Comparison of ENCODE assay signal across 8 cellular contexts in genomic region chr16:89949121-89949742, GRCh38. TPM values are rescaled to one million over a fixed set of nuclear protein-coding genes. Genes with fewer than 3 reads are reported as not detected.
DNase-seq lines count a peak whose midpoint lies in the region; ATAC-seq and TF ChIP-seq lines count a peak whose summit lies in the region.

No MANE protein-coding gene starts in this region.

- TF ChIP-seq CTCF in OCI-LY1 (IDR thresholded peaks at IDR 0.05; ENCODE audit: low read length) (no peak), endothelial cell (IDR thresholded peaks at IDR 0.05; ENCODE audit: unreplicated experiment) (no peak), mucosa of descending colon (IDR thresholded peaks at IDR 0.05) (no peak)

- peaks cover 5 to 12% of the 10 kb centered on the region in 2 donors for H3K27me3 Mint-ChIP-seq in CD4-positive, alpha-beta memory T cell
- H3K27me3 Mint-ChIP-seq in endothelial cell (ENCODE audit: unreplicated experiment) = peaks cover 16% of the 10 kb centered on the region

- no peaks in the 10 kb centered on the region for H3K36me3 ChIP-seq in CD4-positive, alpha-beta memory T cell (ENCODE audit: insufficient read depth, low read length)
- peaks cover 17% of the 10 kb centered on the region for H3K36me3 ChIP-seq in OCI-LY1 (ENCODE audit: insufficient read depth, low read length)
- peaks cover 7% of the 10 kb centered on the region for H3K36me3 ChIP-seq in neuron (ENCODE audit: insufficient read depth, low read length)
- H3K36me3 ChIP-seq in mucosa of descending colon (ENCODE audit: low read depth) = no peaks in the 10 kb centered on the region

- CTCF ChIA-PET in CD4-positive, alpha-beta memory T cell (lab: Charles Lee; ENCODE audit: partially characterized antibody) = no interaction called here

- no peaks in the 10 kb centered on the region for H3K9me3 Mint-ChIP-seq in CD4-positive, alpha-beta memory T cell
- H3K9me3 Mint-ChIP-seq in endothelial cell (ENCODE audit: unreplicated experiment) = no peaks in the 10 kb centered on the region

- H3K79me2 ChIP-seq in OCI-LY1 (ENCODE audit: insufficient read depth, low read length) = no peaks in the 10 kb centered on the region

- peaks cover 5% of the 10 kb centered on the region for H3K27me3 ChIP-seq in CD4-positive, alpha-beta memory T cell (ENCODE audit: insufficient read depth, low read length)
- no peaks in the 10 kb centered on the region for H3K27me3 ChIP-seq in OCI-LY1 (ENCODE audit: insufficient read depth, low read length)
- peaks cover 3% of the 10 kb centered on the region for H3K27me3 ChIP-seq in neuron (ENCODE audit: insufficient read depth, low read length)

- H4K20me1 ChIP-seq in OCI-LY1 (ENCODE audit: insufficient read depth, low read length) = no peaks in the 10 kb centered on the region

- intact Hi-C loops in CD4-positive, alpha-beta memory T cell (cut with micrococcal nuclease) = no loop called here
- intact Hi-C loops in mucosa of descending colon (cut with DNase I, micrococcal nuclease) = no loop called here

- POLR2A ChIA-PET in CD4-positive, alpha-beta memory T cell (lab: Charles Lee; ENCODE audit: partially characterized antibody) = interaction anchor here (2.3 kb wide), 1 partner anchor 23 kb away, joined by 7 read pairs; no protein-coding TSS in a partner anchor

- no peak for ATAC-seq in mucosa of descending colon

- no peak overlapping the region for H2AFZ ChIP-seq in OCI-LY1 (ENCODE audit: low read length)
- H2AFZ ChIP-seq in neuron (ENCODE audit: low read depth, low read length) = no peak overlapping the region

- H3K4me3 ChIP-seq in CD4-positive, alpha-beta memory T cell (ENCODE audit: low read length in 2 of 2) = peak overlapping the region in 1 of 2 donors; percentile 42
- H3K4me3 ChIP-seq in OCI-LY1 (ENCODE audit: low read depth, low read length, poor library complexity, severe bottlenecking) = peak overlapping the region; percentile 82
- peak overlapping the region; percentile 63 for H3K4me3 ChIP-seq in neuron (ENCODE audit: low read length)
- H3K4me3 ChIP-seq in mucosa of descending colon = no peak overlapping the region

- peak overlapping the region; percentile 83 for H3K9ac ChIP-seq in OCI-LY1 (ENCODE audit: low read length)

- H3K9me3 ChIP-seq in CD4-positive, alpha-beta memory T cell (ENCODE audit: control insufficient read depth in 1 of 2, low read length in 2 of 2) = no peaks in the 10 kb centered on the region
- H3K9me3 ChIP-seq in OCI-LY1 (ENCODE audit: low read length) = no peaks in the 10 kb centered on the region
- no peaks in the 10 kb centered on the region for H3K9me3 ChIP-seq in neuron (ENCODE audit: low read length)
- H3K9me3 ChIP-seq in mucosa of descending colon = no peaks in the 10 kb centered on the region

- no peak for DNase-seq in CD4-positive, alpha-beta memory T cell
- DNase-seq in endothelial cell (ENCODE audit: low spot score) (no peak), AML-193 (lab: John Stamatoyannopoulos, UW) (no peak), NCI-H446 treated with DMSO at 0.1 percent for 48 hours (lab: John Stamatoyannopoulos, UW) (no peak), mucosa of descending colon (no peak), NCI-H187 (lab: John Stamatoyannopoulos, UW) (no peak)

- no peaks in the 10 kb centered on the region for H3F3A ChIP-seq in OCI-LY1 (ENCODE audit: insufficient read depth, low read length)

- H3K36me3 Mint-ChIP-seq in CD4-positive, alpha-beta memory T cell = peaks cover 0 to 3% of the 10 kb centered on the region in 2 donors
- peaks cover 4% of the 10 kb centered on the region for H3K36me3 Mint-ChIP-seq in endothelial cell (ENCODE audit: low read depth, unreplicated experiment)

- H3K4me1 ChIP-seq in CD4-positive, alpha-beta memory T cell (ENCODE audit: insufficient read depth, low read length) = peaks cover 16% of the 10 kb centered on the region
- H3K4me1 ChIP-seq in OCI-LY1 (ENCODE audit: insufficient read depth, low read length, severe bottlenecking) = peaks cover 48% of the 10 kb centered on the region
- H3K4me1 ChIP-seq in neuron (ENCODE audit: insufficient read depth, low read length) = peaks cover 9% of the 10 kb centered on the region
- H3K4me1 ChIP-seq in mucosa of descending colon (ENCODE audit: low read depth) = peaks cover 9% of the 10 kb centered on the region

- peak overlapping the region; percentile 83 for H3K4me2 ChIP-seq in OCI-LY1 (ENCODE audit: low read length)

- H3K27ac Mint-ChIP-seq in CD4-positive, alpha-beta memory T cell = peak overlapping the region in 5 of 7 donors; percentile 50 to 76 (median 61)
- no peak overlapping the region for H3K27ac Mint-ChIP-seq in endothelial cell (ENCODE audit: unreplicated experiment)

- no peak overlapping the region for H3K27ac ChIP-seq in CD4-positive, alpha-beta memory T cell (ENCODE audit: low read depth, low read length)
- peak overlapping the region; percentile 65 for H3K27ac ChIP-seq in OCI-LY1 (ENCODE audit: low read depth, low read length, poor library complexity, severe bottlenecking)

- H3K4me1 Mint-ChIP-seq in CD4-positive, alpha-beta memory T cell = peaks cover 3 to 21% (median 15%) of the 10 kb centered on the region in 4 donors
- peaks cover 5% of the 10 kb centered on the region for H3K4me1 Mint-ChIP-seq in endothelial cell (ENCODE audit: unreplicated experiment)

- H3K9me2 ChIP-seq in OCI-LY1 (ENCODE audit: low read depth, low read length) = no peaks in the 10 kb centered on the region

- peak overlapping the region; percentile 74 to 85 (median 80) for H3K4me3 Mint-ChIP-seq in CD4-positive, alpha-beta memory T cell
- peak overlapping the region; percentile 89 for H3K4me3 Mint-ChIP-seq in endothelial cell (ENCODE audit: unreplicated experiment)

RNA-seq across cellular contexts. Expression of gene DEF8, which starts 0.7 kb away (rescaled TPM):
- total RNA-seq in CD4-positive, alpha-beta memory T cell = 10 to 100 TPM; 45.5 to 46.0 TPM
- polyA plus RNA-seq in CD4-positive, alpha-beta memory T cell = 10 to 100 TPM; 30.7 to 40.6 TPM
- total RNA-seq in endothelial cell (ENCODE audit: unreplicated experiment) (65.5 TPM), mucosa of descending colon (10 to 100 TPM; 25.2 to 45.4 (median 31.9) TPM)

RNA-seq across cellular contexts. Expression of gene TUBB3, which starts 26.1 kb away (rescaled TPM):
- under 1 TPM in 1 of 2 experiments, not detected in 1; 0.73 TPM for total RNA-seq in CD4-positive, alpha-beta memory T cell
- polyA plus RNA-seq in CD4-positive, alpha-beta memory T cell = not detected
- total RNA-seq in endothelial cell (ENCODE audit: unreplicated experiment) = 95.7 TPM
- total RNA-seq in mucosa of descending colon = 10 to 100 TPM in 1 of 3 donors, 1 to 10 TPM in 2; 1.8 to 26.8 (median 7.5) TPM

RNA-seq across cellular contexts. Expression of gene MC1R, which starts 30.6 kb away (rescaled TPM):
- 10 to 100 TPM; 12.6 to 13.5 TPM for total RNA-seq in CD4-positive, alpha-beta memory T cell
- under 1 TPM in 1 of 2 donors, not detected in 1; 0.22 TPM for polyA plus RNA-seq in CD4-positive, alpha-beta memory T cell
- 2.9 TPM for total RNA-seq in endothelial cell (ENCODE audit: unreplicated experiment)
- 1 to 10 TPM; 4.1 to 4.8 (median 4.3) TPM for total RNA-seq in mucosa of descending colon
